ENCODE assay signal across 10 cellular contexts in genomic region chr20:58656825-58657224, GRCh38. TPM values are rescaled to one million over a fixed set of nuclear protein-coding genes. Genes with fewer than 3 reads are reported as not detected.
DNase-seq lines count a peak whose midpoint lies in the region; ATAC-seq and TF ChIP-seq lines count a peak whose summit lies in the region.
"Had no signal": no experiment of that assay in that cellular context is flagged by ENCODE, and none has a peak within 500 bp of the region (broad histone marks: within the 10 kb centered on the region; RNA-seq: fewer than 3 reads in every experiment).

No MANE protein-coding gene starts in this region.

- H3K4me3 ChIP-seq in CD8-positive, alpha-beta T cell (ENCODE audit: low read depth, low read length): peak overlapping the region; percentile 9
- no peak overlapping the region for H3K4me3 ChIP-seq in HEK293 (ENCODE audit: low read depth, low read length)

- H3K4me1 ChIP-seq in CD8-positive, alpha-beta T cell (ENCODE audit: insufficient read depth, low read length): peaks cover 85% of the 10 kb centered on the region
- H3K4me1 ChIP-seq in HEK293 (ENCODE audit: control insufficient read depth, insufficient read depth, low read length): peaks cover 19% of the 10 kb centered on the region

- peak overlapping the region; percentile 77 for H3K27ac Mint-ChIP-seq in CD8-positive, alpha-beta T cell
- H3K27ac Mint-ChIP-seq in activated naive CD4-positive, alpha-beta T cell treated with anti-CD3 and anti-CD28 coated beads, Interleukin-2, amount 50 U/mL, for 72 hours: peak overlapping the region; percentile 75 to 84
- H3K27ac Mint-ChIP-seq in mesothelial cell of epicardium: peak overlapping the region; percentile 27

- H3K9me3 ChIP-seq in CD8-positive, alpha-beta T cell (ENCODE audit: low read length): no peaks in the 10 kb centered on the region
- H3K9me3 ChIP-seq in HEK293 (ENCODE audit: control insufficient read depth, insufficient read depth, low read depth, low read length): no peaks in the 10 kb centered on the region

- H3K27ac ChIP-seq in CD8-positive, alpha-beta T cell (ENCODE audit: low read depth, low read length): no peak overlapping the region
- no peak overlapping the region for H3K27ac ChIP-seq in HEK293 (ENCODE audit: extremely low read depth, low read depth, low read length)

- no peaks in the 10 kb centered on the region for H3K27me3 Mint-ChIP-seq in CD8-positive, alpha-beta T cell (ENCODE audit: low read depth)
- H3K27me3 Mint-ChIP-seq in mesothelial cell of epicardium (ENCODE audit: low read depth): no peaks in the 10 kb centered on the region

- H3K36me3 ChIP-seq in CD8-positive, alpha-beta T cell (ENCODE audit: insufficient read depth, low read length): no peaks in the 10 kb centered on the region
- peaks cover 0 to 30% of the 10 kb centered on the region in 2 experiments; a peak in 1 of 3 replicates for H3K36me3 ChIP-seq in HEK293 (ENCODE audit: control insufficient read depth in 2 of 2, insufficient read depth in 1 of 2, low read length in 2 of 2)

- CTCF ChIA-PET in CD8-positive, alpha-beta T cell (lab: Charles Lee): interaction anchor here (0.6 kb wide), 1 partner anchor 20 kb away, joined by 4 read pairs; no protein-coding TSS in a partner anchor
- CTCF ChIA-PET in HEK293 (lab: Yijun Ruan, JAX): interaction anchor here (0.6 to 1.0 kb wide), 3 partner anchors 31 to 175 kb away, joined by 3 to 6 read pairs (median 3); no protein-coding TSS in a partner anchor

- peaks cover 22% of the 10 kb centered on the region for H3K36me3 Mint-ChIP-seq in CD8-positive, alpha-beta T cell
- peaks cover 23 to 47% of the 10 kb centered on the region in 2 donors for H3K36me3 Mint-ChIP-seq in activated naive CD4-positive, alpha-beta T cell treated with anti-CD3 and anti-CD28 coated beads, Interleukin-2, amount 50 U/mL, for 72 hours
- no peaks in the 10 kb centered on the region for H3K36me3 Mint-ChIP-seq in mesothelial cell of epicardium

- peaks cover 77% of the 10 kb centered on the region for H3K4me1 Mint-ChIP-seq in CD8-positive, alpha-beta T cell (ENCODE audit: low read depth)
- peaks cover 59% of the 10 kb centered on the region for H3K4me1 Mint-ChIP-seq in mesothelial cell of epicardium

- intact Hi-C loops in CD8-positive, alpha-beta T cell (cut with DNase I, micrococcal nuclease): loop anchor here (10.0 kb wide), 3 partner anchors 598 to 1302 kb away; partner anchors contain the start of genes PMEPA1 (in 1 of the 2) and RAE1 (in 1 of the 2)
- intact Hi-C loops in Right ventricle myocardium superior (cut with DNase I): no loop called here

- TF ChIP-seq CTCF in CD8-positive, alpha-beta T cell (IDR thresholded peaks at IDR 0.05): no peak
- TF ChIP-seq CTCF in HEK293 (tag by site-specific recombination; IDR thresholded peaks at IDR 0.05) (no peak), mesothelial cell of epicardium (IDR thresholded peaks at IDR 0.05; ENCODE audit: unreplicated experiment) (no peak)

- H3K9me3 Mint-ChIP-seq in CD8-positive, alpha-beta T cell: no peaks in the 10 kb centered on the region
- no peaks in the 10 kb centered on the region for H3K9me3 Mint-ChIP-seq in activated naive CD4-positive, alpha-beta T cell treated with anti-CD3 and anti-CD28 coated beads, Interleukin-2, amount 50 U/mL, for 72 hours
- H3K9me3 Mint-ChIP-seq in mesothelial cell of epicardium: no peaks in the 10 kb centered on the region

- no peak for DNase-seq in CD8-positive, alpha-beta T cell
- DNase-seq in activated naive CD4-positive, alpha-beta T cell treated with anti-CD3 and anti-CD28 coated beads, Interleukin-2, amount 50 U/mL, for 72 hours (ENCODE audit: low spot score in 2 of 2): no peak
- DNase-seq in mesothelial cell of epicardium (ENCODE audit: low spot score in 2 of 2, unreplicated experiment in 2 of 2): no peak
- DNase-seq in NCI-H146 treated with DMSO at 0.1 percent for 48 hours (lab: John Stamatoyannopoulos, UW; ENCODE audit: unreplicated experiment): no peak
- no peak for DNase-seq in glomerular visceral epithelial cell (ENCODE audit: extremely low spot score)
- DNase-seq in Right ventricle myocardium superior: no peak
- DNase-seq: mesendoderm, NCI-H2171 treated with DMSO at 0.1 percent for 48 hours, substantia nigra had no signal

- H3K4me3 Mint-ChIP-seq in CD8-positive, alpha-beta T cell: peak overlapping the region; percentile 19
- peak overlapping the region; percentile 42 for H3K4me3 Mint-ChIP-seq in mesothelial cell of epicardium

- POLR2A ChIA-PET in CD8-positive, alpha-beta T cell (lab: Charles Lee): no interaction called here
- POLR2A ChIA-PET in HEK293 (lab: Yijun Ruan, JAX): no interaction called here

- H3K27me3 ChIP-seq in CD8-positive, alpha-beta T cell (ENCODE audit: insufficient read depth, low read length): no peaks in the 10 kb centered on the region

- ATAC-seq in CD8-positive, alpha-beta T cell: no peak
- no peak for ATAC-seq in activated naive CD4-positive, alpha-beta T cell treated with anti-CD3 and anti-CD28 coated beads, Interleukin-2, amount 50 U/mL, for 72 hours
- ATAC-seq in Right ventricle myocardium superior (ENCODE audit: poor library complexity): no peak

TF ChIP-seq in HEK293, 187 proteins besides CTCF, POLR2A, EP300 and RAD21:
- TF ChIP-seq ZNF785 (tag by site-specific recombination; IDR thresholded peaks at IDR 0.05): no peak
- TF ChIP-seq ZNF335 (tag by site-specific recombination; conservative IDR thresholded peaks at IDR 0.05): 0 out of 2 replicates have a peak, but pooled peaks have one; percentile 17
TF ChIP-seq in HEK293: peak in this region for 1.

RNA-seq across cellular contexts. Expression of gene STX16, which starts 5.7 kb away (rescaled TPM):
- 100 to 1,000 TPM; 161 to 177 TPM for total RNA-seq in CD8-positive, alpha-beta T cell
- 100 to 1,000 TPM; 130 to 135 TPM for total RNA-seq in activated naive CD4-positive, alpha-beta T cell treated with anti-CD3 and anti-CD28 coated beads, Interleukin-2, amount 50 U/mL, for 72 hours
- total RNA-seq in mesothelial cell of epicardium (85.9 to 87.5 TPM (median 86.1 TPM) in 3 replicates), Right ventricle myocardium superior (21.8 TPM)

RNA-seq across cellular contexts. Expression of gene NPEPL1, which starts 35.8 kb away (rescaled TPM):
- 10 to 100 TPM; 46.9 to 58.3 TPM for total RNA-seq in CD8-positive, alpha-beta T cell
- 10 to 100 TPM; 12.8 to 21.6 TPM for total RNA-seq in activated naive CD4-positive, alpha-beta T cell treated with anti-CD3 and anti-CD28 coated beads, Interleukin-2, amount 50 U/mL, for 72 hours
- total RNA-seq in mesothelial cell of epicardium (65.8 to 71.5 TPM (median 69.6 TPM) in 3 replicates), Right ventricle myocardium superior (24.4 TPM)

Comparison
In these comparisons a context has a peak if more than half of its experiments do, and no peak if none do; other contexts are left out.
1. H3K27ac Mint-ChIP-seq: peak in every context shown above with its lines; median percentile 80 in activated naive CD4-positive, alpha-beta T cell treated with anti-CD3 and anti-CD28 coated beads, Interleukin-2, amount 50 U/mL, for 72 hours; 77 in CD8-positive, alpha-beta T cell; 27 in mesothelial cell of epicardium.